In genomic region chr16:29789775-29790182, GRCh38 we compare ENCODE assay signal across 8 cellular contexts. TPM values are rescaled to one million over a fixed set of nuclear protein-coding genes. Genes with fewer than 3 reads are reported as not detected.
A peak's percentile ranks its signal among the peaks of the same experiment; 100 is the strongest.
DNase-seq lines count a peak whose midpoint lies in the region; ATAC-seq, FAIRE-seq and TF ChIP-seq lines count a peak whose summit lies in the region.

No MANE protein-coding gene starts in this region.

- in situ Hi-C loops in HAP-1 (cut with MboI; ENCODE audit: low sequenced_read_pairs) = no loop called here

- no peak for TF ChIP-seq CTCF in left ventricle myocardium inferior (IDR thresholded peaks at IDR 0.05; ENCODE audit: borderline replicate concordance)

- H3K36me3 Mint-ChIP-seq in T-helper 17 cell (ENCODE audit: low read depth) = peaks cover 8% of the 10 kb centered on the region

- no peaks in the 10 kb centered on the region for H3K27me3 ChIP-seq in HAP-1 (ENCODE audit: low read depth)
- no peaks in the 10 kb centered on the region for H3K27me3 ChIP-seq in left ventricle myocardium inferior (ENCODE audit: low read depth)
- H3K27me3 ChIP-seq in small intestine (ENCODE audit: control insufficient read depth in 2 of 2, insufficient read depth in 2 of 2, low read length in 2 of 2) = no peaks in the 10 kb centered on the region

- H3K4me1 Mint-ChIP-seq in T-helper 17 cell = peaks cover 40% of the 10 kb centered on the region

- peak overlapping the region; percentile 96 for H3K27ac Mint-ChIP-seq in T-helper 17 cell

- H3K36me3 ChIP-seq in HAP-1 (replicated peaks) (peaks cover 21% of the 10 kb centered on the region), left ventricle myocardium inferior (no peaks in the 10 kb centered on the region), small intestine (ENCODE audit: control insufficient read depth in 2 of 2, insufficient read depth in 2 of 2, low read length in 2 of 2) (no peaks in the 10 kb centered on the region)

- H3K9me3 ChIP-seq in HAP-1 = no peaks in the 10 kb centered on the region
- H3K9me3 ChIP-seq in T-helper 17 cell (ENCODE audit: control insufficient read depth, low read length, poor library complexity, severe bottlenecking) = no peaks in the 10 kb centered on the region
- H3K9me3 ChIP-seq in left ventricle myocardium inferior (replicated peaks) = no peaks in the 10 kb centered on the region
- no peaks in the 10 kb centered on the region for H3K9me3 ChIP-seq in small intestine (ENCODE audit: control insufficient read depth, low read depth)

- H3K4me1 ChIP-seq in HAP-1 (peaks cover 11% of the 10 kb centered on the region), left ventricle myocardium inferior (peaks cover 32% of the 10 kb centered on the region), small intestine (ENCODE audit: control insufficient read depth in 2 of 2, insufficient read depth in 1 of 2, low read depth in 1 of 2, low read length in 1 of 2) (no peaks in the 10 kb centered on the region)

- no peak for ATAC-seq in T-helper 17 cell
- no peak for ATAC-seq in GM21528 (IDR thresholded peaks at IDR 0.05; ENCODE audit: low FRiP score, unreplicated experiment)

- intact Hi-C loops in left ventricle myocardium inferior (cut with micrococcal nuclease) = no loop called here

- WGBS in small intestine, 3 donors = 70 to 72% (median 71%) methylated on average over 20 of the region's 20 CpGs

- no peaks in the 10 kb centered on the region for H3K27me3 Mint-ChIP-seq in T-helper 17 cell

- peak overlapping the region; percentile 94 for H3K27ac ChIP-seq in left ventricle myocardium inferior (replicated peaks)
- peak overlapping the region; percentile 81 to 87 for H3K27ac ChIP-seq in small intestine (ENCODE audit: low read depth in 1 of 2, low read length in 1 of 2)

- H3K4me3 ChIP-seq in HAP-1 (peak overlapping the region; percentile 81), left ventricle myocardium inferior (peak overlapping the region; percentile 93), small intestine (ENCODE audit: low read depth in 1 of 2, low read length in 2 of 2) (peak overlapping the region in 1 of 2 donors; percentile 61)

- DNase-seq in HAP-1 (ENCODE audit: low spot score in 2 of 2) = no peak
- no peak for DNase-seq in T-helper 17 cell
- no peak for DNase-seq in left ventricle myocardium inferior
- no peak for DNase-seq in small intestine
- DNase-seq in dermis blood vessel endothelial cell = no peak
- no peak for DNase-seq in T-helper 9 cell
- no peak for DNase-seq in inferior parietal cortex (ENCODE audit: extremely low spot score)

- peak overlapping the region; percentile 98 for H3K4me3 Mint-ChIP-seq in T-helper 17 cell

- FAIRE-seq in small intestine (lab: Jason Lieb, UNC) = no peak

RNA-seq across cellular contexts. Expression of gene KIF22, which starts 0.8 kb away (rescaled TPM):
- total RNA-seq in T-helper 17 cell = 10 to 100 TPM; 74.3 to 89.0 TPM
- total RNA-seq in left ventricle myocardium inferior = 46.9 TPM
- 10 to 100 TPM; 17.0 to 61.7 (median 23.5) TPM for polyA plus RNA-seq in small intestine
- total RNA-seq in dermis blood vessel endothelial cell = 26.7 and 76.9 TPM in 2 replicates

RNA-seq across cellular contexts. Expression of gene ZG16, which starts 11.7 kb away (rescaled TPM):
- not detected for total RNA-seq in T-helper 17 cell
- total RNA-seq in left ventricle myocardium inferior = not detected
- polyA plus RNA-seq in small intestine = 100 to 1,000 TPM in 1 of 3 donors, 10 to 100 TPM in 2; 19.3 to 186 (median 75.4) TPM
- total RNA-seq in dermis blood vessel endothelial cell = not detected in 2 replicates

RNA-seq across cellular contexts. Expression of gene MAZ, which starts 16.6 kb away (rescaled TPM):
- total RNA-seq in T-helper 17 cell (100 to 1,000 TPM; 242 to 254 TPM), left ventricle myocardium inferior (77.6 TPM), dermis blood vessel endothelial cell (130 and 265 TPM in 2 replicates)
- polyA plus RNA-seq in small intestine = 100 to 1,000 TPM in 1 of 3 donors, 10 to 100 TPM in 2; 91.9 to 269 (median 96.2) TPM

RNA-seq across cellular contexts. Expression of gene PRRT2, which starts 22.2 kb away (rescaled TPM):
- total RNA-seq in T-helper 17 cell (1 to 10 TPM; 2.0 to 3.4 TPM), left ventricle myocardium inferior (2.1 TPM), dermis blood vessel endothelial cell (0.68 TPM in 1 of 2 replicates, not detected in the other)
- polyA plus RNA-seq in small intestine = 1 to 10 TPM in 1 of 3 donors, under 1 TPM in 1, not detected in 1; 0.27 to 2.7 TPM

RNA-seq across cellular contexts. Expression of gene PAGR1, which starts 26.2 kb away (rescaled TPM):
- total RNA-seq in T-helper 17 cell (10 to 100 TPM; 15.2 to 16.3 TPM), left ventricle myocardium inferior (12.9 TPM), dermis blood vessel endothelial cell (23.5 and 30.1 TPM in 2 replicates)
- 10 to 100 TPM; 36.9 to 46.0 (median 45.9) TPM for polyA plus RNA-seq in small intestine
